19 cellular contexts compared by ENCODE assay signal in the genomic region with DNA sequence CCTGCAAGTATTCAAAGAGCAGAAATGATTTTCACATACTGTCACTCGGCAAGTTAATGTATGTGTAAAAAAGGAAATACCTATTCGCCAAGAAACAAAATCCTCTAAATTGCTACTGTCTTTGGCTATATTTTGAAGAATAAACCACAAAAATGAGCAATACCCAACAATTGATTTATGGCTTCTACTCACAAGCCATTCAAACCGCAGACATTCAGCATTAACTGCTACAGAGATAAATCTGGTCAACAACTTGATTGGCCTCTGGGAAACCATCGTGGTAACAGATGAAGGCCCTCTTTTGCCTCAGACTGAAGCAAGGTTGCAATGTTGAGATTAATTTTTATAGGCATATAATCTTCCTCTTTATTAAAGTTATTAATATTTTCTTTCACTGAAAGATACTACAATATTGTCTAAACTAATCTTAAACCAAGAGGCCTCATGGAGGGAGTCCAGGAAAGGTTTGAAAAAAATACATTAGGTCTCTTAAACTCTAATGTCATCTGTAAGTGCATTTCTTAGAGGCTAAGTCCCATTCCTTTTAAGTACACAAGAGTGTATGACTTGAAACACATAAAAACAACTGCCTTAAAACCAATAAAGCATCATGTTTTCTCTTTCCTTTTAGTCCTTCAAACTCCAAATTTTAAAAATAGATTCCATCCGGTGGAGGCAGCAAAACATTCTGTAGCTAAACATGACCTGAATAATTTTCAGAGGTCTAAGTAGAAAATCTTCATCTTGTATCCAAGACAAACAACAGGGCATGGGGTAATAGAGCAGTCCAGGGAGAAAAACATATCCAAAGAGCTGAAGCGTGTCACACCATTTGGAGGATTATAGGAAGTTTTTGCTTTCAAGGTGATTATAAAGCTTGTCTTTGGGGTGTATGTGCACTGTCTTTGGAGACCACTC.
A peak's percentile ranks its signal among the peaks of the same experiment; 100 is the strongest.
DNase-seq lines count a peak whose midpoint lies in the region; ATAC-seq and TF ChIP-seq lines count a peak whose summit lies in the region.
"Had no signal": no experiment of that assay in that cellular context is flagged by ENCODE, and none has a peak within 500 bp of the region (broad histone marks: within the 10 kb centered on the region; RNA-seq: fewer than 3 reads in every experiment).

No MANE protein-coding gene starts in this region.

- intact Hi-C loops in Right ventricle myocardium inferior (cut with DNase I) (loop anchor here (5.0 to 10.0 kb wide), 4 partner anchors 73 to 329 kb away; no protein-coding TSS in a partner anchor), left ventricle myocardium superior (cut with micrococcal nuclease) (no loop called here), vagina (cut with DNase I) (loop anchor here (10.0 kb wide), 1 partner anchor 51 kb away; no protein-coding TSS in a partner anchor)

- H3K27me3 ChIP-seq in vagina, result no peaks in the 10 kb centered on the region
- H3K27me3 ChIP-seq: SJSA1, suprapubic skin had no signal

- DNase-seq in Right ventricle myocardium inferior (ENCODE audit: missing footprints) (no peak), left ventricle myocardium superior (no peak), coronary artery (ENCODE audit: low spot score) (no peak), myocyte (ENCODE audit: low read depth) (peak; percentile 25), vagina (ENCODE audit: extremely low spot score in 2 of 2) (no peak), amniotic stem cell (lab: John Stamatoyannopoulos, UW) (no peak)
- DNase-seq: activated CD4-positive, alpha-beta T cell treated with anti-CD3 and anti-CD28 coated beads, Interleukin-2, amount 10 ng/mL, durations not matched to agents 24 days and 14 days; activated T-cell treated with anti-CD3 and anti-CD28 coated beads for 4 hours; CD4-positive, CD25-positive, alpha-beta regulatory T cell; DND-41; islet precursor cell; NCI-H1417; NK-92 treated with Interleukin-12 subunit alpha and Interleukin-12 subunit beta, amount 100 ng/mL, for 24 hours had no signal

- H3K4me1 ChIP-seq in vagina, result peaks cover 7% of the 10 kb centered on the region

- no peak overlapping the region for H3K4me3 ChIP-seq in coronary artery
- no peak overlapping the region for H3K4me3 ChIP-seq in vagina
- H3K4me3 ChIP-seq: K562, SJSA1, suprapubic skin had no signal

- no peaks in the 10 kb centered on the region for H3K9me3 ChIP-seq in vagina
- H3K9me3 ChIP-seq: SJSA1, suprapubic skin had no signal

- no peak for TF ChIP-seq POLR2A in vagina (IDR thresholded peaks at IDR 0.05)

- H3K36me3 ChIP-seq in vagina, result no peaks in the 10 kb centered on the region
- H3K36me3 ChIP-seq: SJSA1, suprapubic skin had no signal

- TF ChIP-seq CTCF in coronary artery (IDR thresholded peaks at IDR 0.05) (no peak), vagina (IDR thresholded peaks at IDR 0.05) (no peak)

- ATAC-seq in Right ventricle myocardium inferior (peak; percentile 24), left ventricle myocardium superior (no peak), HG02588 (IDR thresholded peaks at IDR 0.05; ENCODE audit: unreplicated experiment) (no peak), GM18520 (IDR thresholded peaks at IDR 0.05; ENCODE audit: unreplicated experiment) (no peak)
- ATAC-seq: activated naive CD4-positive, alpha-beta T cell treated with anti-CD3 and anti-CD28 coated beads, Interleukin-2, amount 50 U/mL, for 72 hours; K562 had no signal

- H3K27ac ChIP-seq in coronary artery (peak overlapping the region; percentile 67 to 76), vagina (peak overlapping the region; percentile 66)
- H3K27ac ChIP-seq: SJSA1, suprapubic skin had no signal
